8 cellular contexts compared by ENCODE assay signal in the genomic region with DNA sequence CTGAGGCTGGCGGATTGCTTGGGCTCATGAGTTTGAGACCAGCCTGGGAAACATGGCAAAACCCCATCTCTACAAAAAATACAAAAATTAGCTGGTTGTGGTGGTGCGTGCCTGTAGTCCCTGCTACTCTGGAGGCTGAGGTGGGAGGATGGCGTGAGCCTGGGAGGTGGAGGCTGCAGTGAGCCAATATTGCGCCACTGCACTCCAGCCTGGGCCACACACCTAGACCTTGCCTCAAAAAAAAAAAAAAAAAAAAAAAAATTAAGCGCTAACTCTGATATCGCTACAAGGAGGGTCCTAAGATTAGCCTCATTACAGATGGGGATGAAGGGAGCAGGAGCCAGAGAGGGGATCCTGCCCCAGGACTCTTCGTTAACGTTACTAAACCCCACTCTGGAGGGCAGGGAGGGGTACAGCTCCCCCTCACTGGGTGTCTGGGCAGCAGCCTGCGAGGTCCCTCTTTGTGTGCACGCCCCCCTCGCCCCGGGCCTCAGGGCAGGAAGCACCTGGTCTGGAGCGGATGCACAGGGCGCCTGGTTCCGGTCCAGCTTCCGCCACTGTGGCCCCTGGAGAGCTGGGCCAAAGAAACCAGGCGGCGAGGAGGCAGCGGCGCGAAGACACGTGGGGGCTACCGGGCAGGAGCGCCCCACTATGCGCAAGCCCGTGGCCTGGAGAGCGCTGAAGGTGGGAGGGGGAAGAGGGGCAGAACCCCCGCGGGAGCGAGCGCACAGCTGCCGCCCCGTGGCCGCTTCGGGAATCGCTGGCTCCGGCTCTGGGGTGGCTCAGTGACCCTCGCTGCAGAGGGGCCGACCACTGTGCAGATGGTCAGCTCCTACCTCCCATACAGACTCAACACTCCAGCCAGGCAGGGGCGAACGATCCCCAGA. TPM values are rescaled to one million over a fixed set of nuclear protein-coding genes. Genes with fewer than 3 reads are reported as not detected.
A peak's percentile ranks its signal among the peaks of the same experiment; 100 is the strongest.
DNase-seq lines count a peak whose midpoint lies in the region; TF ChIP-seq lines count a peak whose summit lies in the region.

No MANE protein-coding gene starts in this region.

- intact Hi-C loops in cardiac septum (cut with DNase I) = loop anchor here (2.0 kb wide), 4 partner anchors 13 to 157 kb away; a partner anchor contains a TSS

- H3K27me3 Mint-ChIP-seq in activated naive CD4-positive, alpha-beta T cell treated with anti-CD3 and anti-CD28 coated beads, Interleukin-2, amount 10 ng/mL, durations not matched to agents 7 days and 5 days = peaks cover 19% of the 10 kb centered on the region

- peaks cover 48% of the 10 kb centered on the region for H3K4me1 Mint-ChIP-seq in activated naive CD4-positive, alpha-beta T cell treated with anti-CD3 and anti-CD28 coated beads, Interleukin-2, amount 10 ng/mL, durations not matched to agents 7 days and 5 days

- H3K27ac Mint-ChIP-seq in activated naive CD4-positive, alpha-beta T cell treated with anti-CD3 and anti-CD28 coated beads, Interleukin-2, amount 10 ng/mL, durations not matched to agents 7 days and 5 days = peak overlapping the region; percentile 88

- DNase-seq in AG08396 (ENCODE audit: low spot score) (peak; percentile 67), GM20000 (ENCODE audit: low spot score) (peak; percentile 86), RPMI8226 (peak; percentile 79), cardiac septum (ENCODE audit: low spot score) (peak; percentile 91), H4 (ENCODE audit: low spot score) (no peak), NCI-H2171 (lab: John Stamatoyannopoulos, UW) (no peak)
- DNase-seq in activated naive CD4-positive, alpha-beta T cell treated with anti-CD3 and anti-CD28 coated beads, Interleukin-2, amount 10 ng/mL, durations not matched to agents 7 days and 5 days = peak; percentile 79

- peak overlapping the region; percentile 4 to 39 (median 28) for H3K4me3 ChIP-seq in skin epidermis

- peak overlapping the region; percentile 82 for H3K4me3 Mint-ChIP-seq in activated naive CD4-positive, alpha-beta T cell treated with anti-CD3 and anti-CD28 coated beads, Interleukin-2, amount 10 ng/mL, durations not matched to agents 7 days and 5 days

- CTCF ChIA-PET in activated naive CD4-positive, alpha-beta T cell treated with anti-CD3 and anti-CD28 coated beads, Interleukin-2, amount 10 ng/mL, durations not matched to agents 7 days and 5 days (lab: Charles Lee) = interaction anchor here (1.0 to 2.5 kb wide), 14 partner anchors 9 to 140 kb away, joined by 3 to 23 read pairs (median 4); a partner anchor contains a TSS

- no peaks in the 10 kb centered on the region for H3K9me3 Mint-ChIP-seq in activated naive CD4-positive, alpha-beta T cell treated with anti-CD3 and anti-CD28 coated beads, Interleukin-2, amount 10 ng/mL, durations not matched to agents 7 days and 5 days

- peak; percentile 88 for TF ChIP-seq CTCF in GM20000 (IDR thresholded peaks at IDR 0.05; ENCODE audit: extremely low read depth, missing control alignments)

- peaks cover 13% of the 10 kb centered on the region for H3K36me3 Mint-ChIP-seq in activated naive CD4-positive, alpha-beta T cell treated with anti-CD3 and anti-CD28 coated beads, Interleukin-2, amount 10 ng/mL, durations not matched to agents 7 days and 5 days

- peak overlapping the region in 20 of 21 experiments; percentile 14 to 97 (median 80) for H3K27ac ChIP-seq in skin epidermis

RNA-seq across cellular contexts. Expression of a gene that starts 1.5 kb away (rescaled TPM):
- 9.4 TPM for total RNA-seq in cardiac septum
- total RNA-seq in H4 (2014; rRNA removed; shearing (Covaris generic)) = not detected in 2 replicates

RNA-seq across cellular contexts. Expression of a gene that starts 12.3 kb away (rescaled TPM):
- total RNA-seq in cardiac septum = 17.5 TPM
- total RNA-seq in H4 (2014; rRNA removed; shearing (Covaris generic)) = 22.5 and 35.1 TPM in 2 replicates

RNA-seq across cellular contexts. Expression of a gene that starts 13.9 kb away (rescaled TPM):
- total RNA-seq in cardiac septum = 33.8 TPM
- total RNA-seq in H4 (2014; rRNA removed; shearing (Covaris generic)) = 46.2 and 55.0 TPM in 2 replicates

RNA-seq across cellular contexts. Expression of a gene that starts 46.0 kb away (rescaled TPM):
- total RNA-seq in cardiac septum = 25.7 TPM
- total RNA-seq in H4 (2014; rRNA removed; shearing (Covaris generic)) = 68.5 and 94.4 TPM in 2 replicates

RNA-seq across cellular contexts. Expression of a gene that starts 46.0 kb away (rescaled TPM):
- total RNA-seq in cardiac septum = 28.4 TPM
- total RNA-seq in H4 (2014; rRNA removed; shearing (Covaris generic)) = 6.4 and 14.6 TPM in 2 replicates

Comparison
In these comparisons a context has a peak if more than half of its experiments do, and no peak if none do; other contexts are left out.
1. DNase-seq: peak in AG08396 (single experiment), GM20000 (single experiment), RPMI8226 (single experiment), activated naive CD4-positive, alpha-beta T cell treated with anti-CD3 and anti-CD28 coated beads, Interleukin-2, amount 10 ng/mL, durations not matched to agents 7 days and 5 days (single experiment) and cardiac septum (single experiment); none in H4 (single experiment) and NCI-H2171 (single experiment).
2. RNA of a gene that starts 1.5 kb away (total RNA-seq): 9.4 TPM in cardiac septum (single experiment); not detected in H4; every median in the first group is over 10 times any median in the second.